8 cellular contexts compared by ENCODE assay signal in genomic region chr18:3450358-3451107, GRCh38. TPM values are rescaled to one million over a fixed set of nuclear protein-coding genes. Genes with fewer than 3 reads are reported as not detected.
A peak's percentile ranks its signal among the peaks of the same experiment; 100 is the strongest.
DNase-seq lines count a peak whose midpoint lies in the region; ATAC-seq and TF ChIP-seq lines count a peak whose summit lies in the region.

No MANE protein-coding gene starts in this region.

- H3K4me1 ChIP-seq in BE2C, result no peaks in the 10 kb centered on the region
- H3K4me1 ChIP-seq in HUES64 (ENCODE audit: insufficient read depth, low read length), result peaks cover 34% of the 10 kb centered on the region

- H3K36me3 ChIP-seq in BE2C (no peaks in the 10 kb centered on the region), HUES64 (ENCODE audit: insufficient read depth, low read length) (peaks cover 9% of the 10 kb centered on the region; the same call in 1 of the 2 replicates)

- peak overlapping the region; percentile 93 for H3K27ac ChIP-seq in HUES64 (ENCODE audit: low read depth, low read length)

- no peaks in the 10 kb centered on the region for H3K9me3 Mint-ChIP-seq in activated B cell treated with CpG ODN at 0.5 μM for 24 hours

- peaks cover 57% of the 10 kb centered on the region for H3K4me1 Mint-ChIP-seq in activated B cell treated with CpG ODN at 0.5 μM for 24 hours

- POLR2A ChIA-PET in activated B cell treated with CpG ODN at 0.5 μM for 24 hours (lab: Charles Lee), result interaction anchor here (0.7 to 10.3 kb wide), 20 partner anchors 43 to 794 kb away, joined by 3 to 432 read pairs (median 8); partner anchors contain the start of genes MYL12A and MYL12B

- H3K9me3 ChIP-seq in BE2C (no peaks in the 10 kb centered on the region), HUES64 (ENCODE audit: insufficient read depth, low read depth, low read length) (no peaks in the 10 kb centered on the region)

- peaks cover 38% of the 10 kb centered on the region for H3K36me3 Mint-ChIP-seq in activated B cell treated with CpG ODN at 0.5 μM for 24 hours (ENCODE audit: low read depth)

- H3K9ac ChIP-seq in HUES64 (ENCODE audit: low read depth, low read length), result peak overlapping the region; percentile 90

- TF ChIP-seq CTCF in BE2C (IDR thresholded peaks at IDR 0.05; ENCODE audit: low read depth, low read length) (no peak), activated B cell treated with CpG ODN at 0.5 μM for 24 hours (IDR thresholded peaks at IDR 0.05) (no peak)

- CTCF ChIA-PET in activated B cell treated with CpG ODN at 0.5 μM for 24 hours (lab: Charles Lee), result interaction anchor here (1.0 to 5.4 kb wide), 2 partner anchors 145 to 215 kb away, joined by 3 to 81 read pairs; no protein-coding TSS in a partner anchor

- DNase-seq in BE2C, result peak; percentile 43
- DNase-seq in activated B cell treated with CpG ODN at 0.5 μM for 24 hours, result peak; percentile 55
- DNase-seq in central memory CD4-positive, alpha-beta T cell, result peak; percentile 79
- peak; percentile 73 to 79 for DNase-seq in left colon
- peak; percentile 46 to 60 for DNase-seq in stimulated activated CD4-positive, alpha-beta T cell treated with anti-CD3 and anti-CD28 coated beads, Interleukin-1b, Interleukin-23, amount 100 ng/mL, for 4 hours (ENCODE audit: low read depth in 2 of 2)

- H3K27ac Mint-ChIP-seq in activated B cell treated with CpG ODN at 0.5 μM for 24 hours, result peak overlapping the region; percentile 95

- intact Hi-C loops in activated B cell treated with CpG ODN at 0.5 μM for 24 hours (cut with micrococcal nuclease), result loop anchor here (1.0 to 5.0 kb wide), 6 partner anchors 44 to 808 kb away; partner anchors contain the start of gene MYL12B
- intact Hi-C loops in left colon (cut with DNase I, micrococcal nuclease), result loop anchor here (5.0 to 10.0 kb wide), 4 partner anchors 142 to 214 kb away; no protein-coding TSS in a partner anchor

- no peaks in the 10 kb centered on the region for H3K27me3 Mint-ChIP-seq in activated B cell treated with CpG ODN at 0.5 μM for 24 hours

- H3K27me3 ChIP-seq in BE2C (peaks cover 6% of the 10 kb centered on the region), HUES64 (ENCODE audit: insufficient read depth, low read length) (no peaks in the 10 kb centered on the region)

- ATAC-seq in activated B cell treated with CpG ODN at 0.5 μM for 24 hours (ENCODE audit: low read depth) (peak; percentile 1), left colon (peak; percentile 6), HG03460 (IDR thresholded peaks at IDR 0.05; ENCODE audit: unreplicated experiment) (no peak), GM21360 (IDR thresholded peaks at IDR 0.05; ENCODE audit: unreplicated experiment) (no peak)

- H3K4me3 ChIP-seq in BE2C (ENCODE audit: low read depth, low read length) (peak overlapping the region; percentile 64), HUES64 (ENCODE audit: low read length) (peak overlapping the region; percentile 87)

- WGBS in HUES64, result under 1% methylated on average over 55 of the region's 69 CpGs

- H3K4me3 Mint-ChIP-seq in activated B cell treated with CpG ODN at 0.5 μM for 24 hours, result peak overlapping the region; percentile 93

RNA-seq across cellular contexts. Expression of gene TGIF1, which starts 0.6 kb away (rescaled TPM):
- not detected for polyA plus RNA-seq in BE2C (2012; ENCODE audit: insufficient read depth, insufficient read length, low read depth)
- 164 TPM for polyA plus RNA-seq in HUES64 (2013, experiment 1 of 2)
- polyA plus RNA-seq in HUES64 (2013, experiment 2 of 2), result 187 TPM
- 76.3 and 90.3 TPM in 2 replicates for total RNA-seq in activated B cell treated with CpG ODN at 0.5 μM for 24 hours
- 10 to 100 TPM; 50.9 to 59.3 TPM for total RNA-seq in left colon

Comparison
In these comparisons a context has a peak if more than half of its experiments do, and no peak if none do; other contexts are left out.
1. ATAC-seq: peak in activated B cell treated with CpG ODN at 0.5 μM for 24 hours (single experiment) and left colon (single experiment); none in HG03460 (single experiment) and GM21360 (single experiment).
2. Peak in every context shown above with its lines, with median percentiles within 50 percentile points of each other: DNase-seq.